In genomic region chr15:47513496-47513895, GRCh38 we compare ENCODE assay signal across 19 cellular contexts.
"Had no signal": no experiment of that assay in that cellular context is flagged by ENCODE, and none has a peak within 500 bp of the region (broad histone marks: within the 10 kb centered on the region; RNA-seq: fewer than 3 reads in every experiment).

No MANE protein-coding gene starts in this region.

- ATAC-seq: activated CD8-positive, alpha-beta T cell treated with anti-CD3 and anti-CD28 coated beads, Interleukin-2, amount 10 ng/mL, durations not matched to agents 7 days and 5 days; activated T-cell treated with anti-CD3 and anti-CD28 coated beads, Interleukin-2, amount 50 U/mL, for 72 hours; left ventricle myocardium superior; naive thymus-derived CD8-positive, alpha-beta T cell; stimulated activated memory B cell treated with anti-CD40 and anti-IgM and Interleukin-4, amounts not matched to agents 10 μg/mL and 1 μg/mL and 100 μg/mL, for 72 hours had no signal

- H3K4me1 ChIP-seq: uterus had no signal

- DNase-seq: activated CD4-positive, alpha-beta T cell treated with anti-CD3 and anti-CD28 coated beads, Interleukin-2, amount 10 ng/mL, durations not matched to agents 24 days and 14 days; activated CD4-positive, CD25-positive, alpha-beta regulatory T cell; activated CD8-positive, alpha-beta memory T cell treated with anti-CD3 and anti-CD28 coated beads, Interleukin-2, amount 50 U/mL, for 4 hours; activated CD8-positive, alpha-beta T cell treated with anti-CD3 and anti-CD28 coated beads, Interleukin-2, amount 10 ng/mL, durations not matched to agents 7 days and 5 days; activated gamma-delta T cell; activated T-cell treated with anti-CD3 and anti-CD28 coated beads, Interleukin-2, amount 50 U/mL, for 72 hours; amniotic stem cell; effector memory CD4-positive, alpha-beta T cell; kidney; left ventricle myocardium superior; mesenchymal stem cell; naive thymus-derived CD8-positive, alpha-beta T cell; stimulated activated CD4-positive, alpha-beta T cell treated with anti-CD3 and anti-CD28 coated beads, Interleukin-2, amount 100 ng/mL, for 48 hours; T-helper 2 cell; tibial artery; uterus had no signal

- H3K27me3 ChIP-seq: hepatocyte, tibial artery, uterus had no signal

- H3K4me3 ChIP-seq: hepatocyte, tibial artery, uterus had no signal

- H3K79me2 ChIP-seq: hepatocyte had no signal

- H3K36me3 ChIP-seq: neutrophil, tibial artery, uterus had no signal

- H3K4me2 ChIP-seq: hepatocyte had no signal

- H2AFZ ChIP-seq: hepatocyte had no signal

- H3K9me3 ChIP-seq: neutrophil, tibial artery, uterus had no signal

- H3K27ac ChIP-seq: hepatocyte, neutrophil, tibial artery, uterus had no signal
